8 cellular contexts compared by ENCODE assay signal in genomic region chr19:4562085-4562484, GRCh38. TPM values are rescaled to one million over a fixed set of nuclear protein-coding genes. Genes with fewer than 3 reads are reported as not detected.
"Had no signal": no experiment of that assay in that cellular context is flagged by ENCODE, and none has a peak within 500 bp of the region (broad histone marks: within the 10 kb centered on the region; RNA-seq: fewer than 3 reads in every experiment).

No MANE protein-coding gene starts in this region.

RNA-seq across cellular contexts. Expression of gene SEMA6B, which starts 2.6 kb away (rescaled TPM):
- total RNA-seq: activated CD4-positive, alpha-beta T cell treated with anti-CD3 and anti-CD28 coated beads, Interleukin-2, amount 10 ng/mL, durations not matched to agents 24 days and 14 days; activated CD8-positive, alpha-beta T cell treated with anti-CD3 and anti-CD28 coated beads for 36 hours; activated T-helper 2 cell treated with anti-CD3 and anti-CD28 coated beads, Interferon-gamma antibody, Interleukin-2, Interleukin-4, amounts not matched to agents 10 μg/mL and 5 μg/mL and 100 μg/mL, durations not matched to agents 14 hours and 24 hours and 36 hours; epithelial cell of proximal tubule; T-helper 2 cell treated with Interferon-gamma antibody and Interleukin-4, amounts not matched to agents 100 ng/mL and 5 ng/mL, for 36 hours had no signal

RNA-seq across cellular contexts. Expression of gene LRG1, which starts 22.2 kb away (rescaled TPM):
- total RNA-seq: activated naive CD8-positive, alpha-beta T cell treated with anti-CD3 and anti-CD28 coated beads, Interleukin-2, amount 10 ng/mL, durations not matched to agents 7 days and 5 days had no signal

RNA-seq across cellular contexts. Expression of gene PLIN5, which starts 27.1 kb away (rescaled TPM):
- total RNA-seq: activated CD4-positive, alpha-beta T cell treated with anti-CD3 and anti-CD28 coated beads, Interleukin-2, amount 10 ng/mL, durations not matched to agents 24 days and 14 days; natural killer cell treated with Interleukin-12 subunit alpha and Interleukin-12 subunit beta and Interleukin-15 and Interleukin-18, amount 100 ng/mL, for 72 hours; T-helper 2 cell treated with Interferon-gamma antibody and Interleukin-4, amounts not matched to agents 100 ng/mL and 5 ng/mL, for 36 hours had no signal
- polyA plus RNA-seq: keratinocyte had no signal

RNA-seq across cellular contexts. Expression of gene PLIN4, which starts 43.8 kb away (rescaled TPM):
- total RNA-seq: activated CD4-positive, alpha-beta T cell treated with anti-CD3 and anti-CD28 coated beads, Interleukin-2, amount 10 ng/mL, durations not matched to agents 24 days and 14 days; epithelial cell of proximal tubule; natural killer cell treated with Interleukin-12 subunit alpha and Interleukin-12 subunit beta and Interleukin-15 and Interleukin-18, amount 100 ng/mL, for 72 hours; T-helper 2 cell treated with Interferon-gamma antibody and Interleukin-4, amounts not matched to agents 100 ng/mL and 5 ng/mL, for 36 hours had no signal
- polyA plus RNA-seq: keratinocyte had no signal
